Comparison of ENCODE assay signal across 1 cellular context in the genomic region with DNA sequence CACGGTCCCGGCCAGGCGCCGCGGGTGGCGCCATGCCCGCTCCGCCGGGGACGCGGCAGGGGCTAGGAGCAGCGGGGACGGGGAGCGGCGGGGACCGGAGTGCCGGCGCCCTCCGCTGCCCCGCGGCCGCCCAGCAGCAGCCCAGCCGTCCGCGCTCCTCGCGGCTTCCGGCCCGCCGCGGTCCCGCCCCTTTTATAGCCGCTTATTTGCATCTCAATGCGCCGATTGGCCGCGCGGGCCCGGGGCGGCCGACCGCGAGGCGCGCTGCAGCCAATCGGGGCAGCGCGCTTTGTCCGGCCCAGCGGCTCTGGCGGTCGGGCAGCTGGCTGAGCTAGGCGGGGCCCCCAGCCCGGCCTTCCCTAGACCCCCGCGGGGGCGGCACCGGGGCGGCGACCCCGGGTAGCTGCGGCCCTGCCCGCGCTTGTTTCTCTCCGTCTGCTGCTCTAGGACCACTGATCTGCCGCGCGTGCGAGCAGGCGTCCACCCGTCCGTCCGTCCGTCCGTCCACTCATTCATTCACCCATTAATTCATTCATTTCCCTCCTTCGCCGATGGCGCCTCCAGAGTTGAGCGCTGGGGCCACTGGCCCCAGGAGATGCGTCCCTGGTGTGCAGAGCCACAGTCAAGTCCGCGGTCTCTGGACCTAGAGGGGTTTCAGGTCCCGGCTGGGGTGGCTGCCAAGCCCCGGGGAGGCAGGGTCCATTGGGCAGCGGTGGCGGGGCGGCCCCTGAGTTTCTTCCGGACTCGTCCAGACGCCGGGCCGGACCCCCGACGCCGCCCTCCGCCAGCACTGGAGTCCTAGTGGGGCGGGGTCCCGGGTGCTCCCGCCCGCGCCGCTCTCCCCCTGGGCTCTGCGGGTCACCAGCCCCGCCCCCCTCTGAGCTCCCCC.
TF ChIP-seq lines count a peak whose summit lies in the region.

A gene with protein sequence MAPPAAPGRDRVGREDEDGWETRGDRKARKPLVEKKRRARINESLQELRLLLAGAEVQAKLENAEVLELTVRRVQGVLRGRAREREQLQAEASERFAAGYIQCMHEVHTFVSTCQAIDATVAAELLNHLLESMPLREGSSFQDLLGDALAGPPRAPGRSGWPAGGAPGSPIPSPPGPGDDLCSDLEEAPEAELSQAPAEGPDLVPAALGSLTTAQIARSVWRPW (minus strand): TSS at position 167 of the 889 bp plus-strand sequence. CDS start 133 bp downstream, at position 34.

TF ChIP-seq in WTC11, 78 proteins besides CTCF, POLR2A, EP300 and RAD21 (continued from another document):
- TF ChIP-seq, protein P1, sequence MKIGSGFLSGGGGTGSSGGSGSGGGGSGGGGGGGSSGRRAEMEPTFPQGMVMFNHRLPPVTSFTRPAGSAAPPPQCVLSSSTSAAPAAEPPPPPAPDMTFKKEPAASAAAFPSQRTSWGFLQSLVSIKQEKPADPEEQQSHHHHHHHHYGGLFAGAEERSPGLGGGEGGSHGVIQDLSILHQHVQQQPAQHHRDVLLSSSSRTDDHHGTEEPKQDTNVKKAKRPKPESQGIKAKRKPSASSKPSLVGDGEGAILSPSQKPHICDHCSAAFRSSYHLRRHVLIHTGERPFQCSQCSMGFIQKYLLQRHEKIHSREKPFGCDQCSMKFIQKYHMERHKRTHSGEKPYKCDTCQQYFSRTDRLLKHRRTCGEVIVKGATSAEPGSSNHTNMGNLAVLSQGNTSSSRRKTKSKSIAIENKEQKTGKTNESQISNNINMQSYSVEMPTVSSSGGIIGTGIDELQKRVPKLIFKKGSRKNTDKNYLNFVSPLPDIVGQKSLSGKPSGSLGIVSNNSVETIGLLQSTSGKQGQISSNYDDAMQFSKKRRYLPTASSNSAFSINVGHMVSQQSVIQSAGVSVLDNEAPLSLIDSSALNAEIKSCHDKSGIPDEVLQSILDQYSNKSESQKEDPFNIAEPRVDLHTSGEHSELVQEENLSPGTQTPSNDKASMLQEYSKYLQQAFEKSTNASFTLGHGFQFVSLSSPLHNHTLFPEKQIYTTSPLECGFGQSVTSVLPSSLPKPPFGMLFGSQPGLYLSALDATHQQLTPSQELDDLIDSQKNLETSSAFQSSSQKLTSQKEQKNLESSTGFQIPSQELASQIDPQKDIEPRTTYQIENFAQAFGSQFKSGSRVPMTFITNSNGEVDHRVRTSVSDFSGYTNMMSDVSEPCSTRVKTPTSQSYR (CRISPR knock-in tag; IDR thresholded peaks at IDR 0.05): no peak
- TF ChIP-seq, protein P2, sequence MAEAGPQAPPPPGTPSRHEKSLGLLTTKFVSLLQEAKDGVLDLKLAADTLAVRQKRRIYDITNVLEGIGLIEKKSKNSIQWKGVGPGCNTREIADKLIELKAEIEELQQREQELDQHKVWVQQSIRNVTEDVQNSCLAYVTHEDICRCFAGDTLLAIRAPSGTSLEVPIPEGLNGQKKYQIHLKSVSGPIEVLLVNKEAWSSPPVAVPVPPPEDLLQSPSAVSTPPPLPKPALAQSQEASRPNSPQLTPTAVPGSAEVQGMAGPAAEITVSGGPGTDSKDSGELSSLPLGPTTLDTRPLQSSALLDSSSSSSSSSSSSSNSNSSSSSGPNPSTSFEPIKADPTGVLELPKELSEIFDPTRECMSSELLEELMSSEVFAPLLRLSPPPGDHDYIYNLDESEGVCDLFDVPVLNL (CRISPR knock-in tag; IDR thresholded peaks at IDR 0.05; ENCODE audit: borderline replicate concordance, low read depth): no peak
- 0 out of 2 replicates have a peak, but pooled peaks have one; percentile 61 for TF ChIP-seq ZNF232 (CRISPR knock-in tag; IDR thresholded peaks at IDR 0.05)
- no peak for TF ChIP-seq ZNF263 (CRISPR knock-in tag; IDR thresholded peaks at IDR 0.05; ENCODE audit: low read depth)
- TF ChIP-seq SOX15 (CRISPR knock-in tag; IDR thresholded peaks at IDR 0.05): no peak
- 0 out of 2 replicates have a peak, but pooled peaks have one; percentile 50 for TF ChIP-seq NFE2L1 (CRISPR knock-in tag; IDR thresholded peaks at IDR 0.05)
- TF ChIP-seq, protein P3, sequence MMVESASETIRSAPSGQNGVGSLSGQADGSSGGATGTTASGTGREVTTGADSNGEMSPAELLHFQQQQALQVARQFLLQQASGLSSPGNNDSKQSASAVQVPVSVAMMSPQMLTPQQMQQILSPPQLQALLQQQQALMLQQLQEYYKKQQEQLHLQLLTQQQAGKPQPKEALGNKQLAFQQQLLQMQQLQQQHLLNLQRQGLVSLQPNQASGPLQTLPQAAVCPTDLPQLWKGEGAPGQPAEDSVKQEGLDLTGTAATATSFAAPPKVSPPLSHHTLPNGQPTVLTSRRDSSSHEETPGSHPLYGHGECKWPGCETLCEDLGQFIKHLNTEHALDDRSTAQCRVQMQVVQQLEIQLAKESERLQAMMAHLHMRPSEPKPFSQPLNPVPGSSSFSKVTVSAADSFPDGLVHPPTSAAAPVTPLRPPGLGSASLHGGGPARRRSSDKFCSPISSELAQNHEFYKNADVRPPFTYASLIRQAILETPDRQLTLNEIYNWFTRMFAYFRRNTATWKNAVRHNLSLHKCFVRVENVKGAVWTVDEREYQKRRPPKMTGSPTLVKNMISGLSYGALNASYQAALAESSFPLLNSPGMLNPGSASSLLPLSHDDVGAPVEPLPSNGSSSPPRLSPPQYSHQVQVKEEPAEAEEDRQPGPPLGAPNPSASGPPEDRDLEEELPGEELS (CRISPR knock-in tag; IDR thresholded peaks at IDR 0.05): peak; percentile 0; the same call in 1 of the 2 replicates
- TF ChIP-seq, protein P4, sequence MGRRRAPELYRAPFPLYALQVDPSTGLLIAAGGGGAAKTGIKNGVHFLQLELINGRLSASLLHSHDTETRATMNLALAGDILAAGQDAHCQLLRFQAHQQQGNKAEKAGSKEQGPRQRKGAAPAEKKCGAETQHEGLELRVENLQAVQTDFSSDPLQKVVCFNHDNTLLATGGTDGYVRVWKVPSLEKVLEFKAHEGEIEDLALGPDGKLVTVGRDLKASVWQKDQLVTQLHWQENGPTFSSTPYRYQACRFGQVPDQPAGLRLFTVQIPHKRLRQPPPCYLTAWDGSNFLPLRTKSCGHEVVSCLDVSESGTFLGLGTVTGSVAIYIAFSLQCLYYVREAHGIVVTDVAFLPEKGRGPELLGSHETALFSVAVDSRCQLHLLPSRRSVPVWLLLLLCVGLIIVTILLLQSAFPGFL (CRISPR knock-in tag; IDR thresholded peaks at IDR 0.05; ENCODE audit: borderline replicate concordance): peak; percentile 54; the same call in 1 of the 2 replicates
- TF ChIP-seq NR3C1 (CRISPR knock-in tag; conservative IDR thresholded peaks at IDR 0.05; ENCODE audit: low read depth): 0 out of 2 replicates have a peak, but pooled peaks have one; percentile 55
- TF ChIP-seq, protein P5, sequence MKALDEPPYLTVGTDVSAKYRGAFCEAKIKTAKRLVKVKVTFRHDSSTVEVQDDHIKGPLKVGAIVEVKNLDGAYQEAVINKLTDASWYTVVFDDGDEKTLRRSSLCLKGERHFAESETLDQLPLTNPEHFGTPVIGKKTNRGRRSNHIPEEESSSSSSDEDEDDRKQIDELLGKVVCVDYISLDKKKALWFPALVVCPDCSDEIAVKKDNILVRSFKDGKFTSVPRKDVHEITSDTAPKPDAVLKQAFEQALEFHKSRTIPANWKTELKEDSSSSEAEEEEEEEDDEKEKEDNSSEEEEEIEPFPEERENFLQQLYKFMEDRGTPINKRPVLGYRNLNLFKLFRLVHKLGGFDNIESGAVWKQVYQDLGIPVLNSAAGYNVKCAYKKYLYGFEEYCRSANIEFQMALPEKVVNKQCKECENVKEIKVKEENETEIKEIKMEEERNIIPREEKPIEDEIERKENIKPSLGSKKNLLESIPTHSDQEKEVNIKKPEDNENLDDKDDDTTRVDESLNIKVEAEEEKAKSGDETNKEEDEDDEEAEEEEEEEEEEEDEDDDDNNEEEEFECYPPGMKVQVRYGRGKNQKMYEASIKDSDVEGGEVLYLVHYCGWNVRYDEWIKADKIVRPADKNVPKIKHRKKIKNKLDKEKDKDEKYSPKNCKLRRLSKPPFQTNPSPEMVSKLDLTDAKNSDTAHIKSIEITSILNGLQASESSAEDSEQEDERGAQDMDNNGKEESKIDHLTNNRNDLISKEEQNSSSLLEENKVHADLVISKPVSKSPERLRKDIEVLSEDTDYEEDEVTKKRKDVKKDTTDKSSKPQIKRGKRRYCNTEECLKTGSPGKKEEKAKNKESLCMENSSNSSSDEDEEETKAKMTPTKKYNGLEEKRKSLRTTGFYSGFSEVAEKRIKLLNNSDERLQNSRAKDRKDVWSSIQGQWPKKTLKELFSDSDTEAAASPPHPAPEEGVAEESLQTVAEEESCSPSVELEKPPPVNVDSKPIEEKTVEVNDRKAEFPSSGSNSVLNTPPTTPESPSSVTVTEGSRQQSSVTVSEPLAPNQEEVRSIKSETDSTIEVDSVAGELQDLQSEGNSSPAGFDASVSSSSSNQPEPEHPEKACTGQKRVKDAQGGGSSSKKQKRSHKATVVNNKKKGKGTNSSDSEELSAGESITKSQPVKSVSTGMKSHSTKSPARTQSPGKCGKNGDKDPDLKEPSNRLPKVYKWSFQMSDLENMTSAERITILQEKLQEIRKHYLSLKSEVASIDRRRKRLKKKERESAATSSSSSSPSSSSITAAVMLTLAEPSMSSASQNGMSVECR (CRISPR knock-in tag; IDR thresholded peaks at IDR 0.05; ENCODE audit: borderline replicate concordance): 0 out of 2 replicates have a peak, but pooled peaks have one; percentile 34
- TF ChIP-seq SMAD4 (CRISPR knock-in tag; IDR thresholded peaks at IDR 0.05): no peak
- TF ChIP-seq EMX1 (CRISPR knock-in tag; IDR thresholded peaks at IDR 0.05): peak; percentile 89
- TF ChIP-seq, protein P6, sequence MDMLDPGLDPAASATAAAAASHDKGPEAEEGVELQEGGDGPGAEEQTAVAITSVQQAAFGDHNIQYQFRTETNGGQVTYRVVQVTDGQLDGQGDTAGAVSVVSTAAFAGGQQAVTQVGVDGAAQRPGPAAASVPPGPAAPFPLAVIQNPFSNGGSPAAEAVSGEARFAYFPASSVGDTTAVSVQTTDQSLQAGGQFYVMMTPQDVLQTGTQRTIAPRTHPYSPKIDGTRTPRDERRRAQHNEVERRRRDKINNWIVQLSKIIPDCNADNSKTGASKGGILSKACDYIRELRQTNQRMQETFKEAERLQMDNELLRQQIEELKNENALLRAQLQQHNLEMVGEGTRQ (CRISPR knock-in tag; IDR thresholded peaks at IDR 0.05): peak; percentile 65
- peak; percentile 69 for TF ChIP-seq ZNF423 (CRISPR knock-in tag; IDR thresholded peaks at IDR 0.05)
- no peak for TF ChIP-seq OVOL2 (CRISPR knock-in tag; IDR thresholded peaks at IDR 0.05; ENCODE audit: borderline replicate concordance)
- TF ChIP-seq NFYB (CRISPR knock-in tag; conservative IDR thresholded peaks at IDR 0.05; ENCODE audit: low read depth): peak; percentile 87
- TF ChIP-seq FOXK1 (CRISPR knock-in tag; IDR thresholded peaks at IDR 0.05): peak; percentile 3; the same call in 1 of the 2 replicates
- peak; percentile 72; the same call in 1 of the 2 replicates for TF ChIP-seq CREM (CRISPR knock-in tag; IDR thresholded peaks at IDR 0.05)
- TF ChIP-seq, protein P7, sequence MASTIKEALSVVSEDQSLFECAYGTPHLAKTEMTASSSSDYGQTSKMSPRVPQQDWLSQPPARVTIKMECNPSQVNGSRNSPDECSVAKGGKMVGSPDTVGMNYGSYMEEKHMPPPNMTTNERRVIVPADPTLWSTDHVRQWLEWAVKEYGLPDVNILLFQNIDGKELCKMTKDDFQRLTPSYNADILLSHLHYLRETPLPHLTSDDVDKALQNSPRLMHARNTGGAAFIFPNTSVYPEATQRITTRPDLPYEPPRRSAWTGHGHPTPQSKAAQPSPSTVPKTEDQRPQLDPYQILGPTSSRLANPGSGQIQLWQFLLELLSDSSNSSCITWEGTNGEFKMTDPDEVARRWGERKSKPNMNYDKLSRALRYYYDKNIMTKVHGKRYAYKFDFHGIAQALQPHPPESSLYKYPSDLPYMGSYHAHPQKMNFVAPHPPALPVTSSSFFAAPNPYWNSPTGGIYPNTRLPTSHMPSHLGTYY (CRISPR knock-in tag; IDR thresholded peaks at IDR 0.05): peak; percentile 73; the same call in 1 of the 2 replicates
- peak; percentile 71 for TF ChIP-seq FOXP1 (CRISPR knock-in tag; IDR thresholded peaks at IDR 0.05; ENCODE audit: borderline replicate concordance)
- no peak for TF ChIP-seq ATF1 (CRISPR knock-in tag; IDR thresholded peaks at IDR 0.05)
- TF ChIP-seq ZNF416 (CRISPR knock-in tag; IDR thresholded peaks at IDR 0.05): peak; percentile 94; the same call in 1 of the 2 replicates
- TF ChIP-seq, protein P8, sequence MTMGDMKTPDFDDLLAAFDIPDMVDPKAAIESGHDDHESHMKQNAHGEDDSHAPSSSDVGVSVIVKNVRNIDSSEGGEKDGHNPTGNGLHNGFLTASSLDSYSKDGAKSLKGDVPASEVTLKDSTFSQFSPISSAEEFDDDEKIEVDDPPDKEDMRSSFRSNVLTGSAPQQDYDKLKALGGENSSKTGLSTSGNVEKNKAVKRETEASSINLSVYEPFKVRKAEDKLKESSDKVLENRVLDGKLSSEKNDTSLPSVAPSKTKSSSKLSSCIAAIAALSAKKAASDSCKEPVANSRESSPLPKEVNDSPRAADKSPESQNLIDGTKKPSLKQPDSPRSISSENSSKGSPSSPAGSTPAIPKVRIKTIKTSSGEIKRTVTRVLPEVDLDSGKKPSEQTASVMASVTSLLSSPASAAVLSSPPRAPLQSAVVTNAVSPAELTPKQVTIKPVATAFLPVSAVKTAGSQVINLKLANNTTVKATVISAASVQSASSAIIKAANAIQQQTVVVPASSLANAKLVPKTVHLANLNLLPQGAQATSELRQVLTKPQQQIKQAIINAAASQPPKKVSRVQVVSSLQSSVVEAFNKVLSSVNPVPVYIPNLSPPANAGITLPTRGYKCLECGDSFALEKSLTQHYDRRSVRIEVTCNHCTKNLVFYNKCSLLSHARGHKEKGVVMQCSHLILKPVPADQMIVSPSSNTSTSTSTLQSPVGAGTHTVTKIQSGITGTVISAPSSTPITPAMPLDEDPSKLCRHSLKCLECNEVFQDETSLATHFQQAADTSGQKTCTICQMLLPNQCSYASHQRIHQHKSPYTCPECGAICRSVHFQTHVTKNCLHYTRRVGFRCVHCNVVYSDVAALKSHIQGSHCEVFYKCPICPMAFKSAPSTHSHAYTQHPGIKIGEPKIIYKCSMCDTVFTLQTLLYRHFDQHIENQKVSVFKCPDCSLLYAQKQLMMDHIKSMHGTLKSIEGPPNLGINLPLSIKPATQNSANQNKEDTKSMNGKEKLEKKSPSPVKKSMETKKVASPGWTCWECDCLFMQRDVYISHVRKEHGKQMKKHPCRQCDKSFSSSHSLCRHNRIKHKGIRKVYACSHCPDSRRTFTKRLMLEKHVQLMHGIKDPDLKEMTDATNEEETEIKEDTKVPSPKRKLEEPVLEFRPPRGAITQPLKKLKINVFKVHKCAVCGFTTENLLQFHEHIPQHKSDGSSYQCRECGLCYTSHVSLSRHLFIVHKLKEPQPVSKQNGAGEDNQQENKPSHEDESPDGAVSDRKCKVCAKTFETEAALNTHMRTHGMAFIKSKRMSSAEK (CRISPR knock-in tag; IDR thresholded peaks at IDR 0.05; ENCODE audit: borderline replicate concordance): 0 out of 2 replicates have a peak, but pooled peaks have one; percentile 43
- TF ChIP-seq SMAD3 (CRISPR knock-in tag; IDR thresholded peaks at IDR 0.05; ENCODE audit: borderline replicate concordance): no peak
- no peak for TF ChIP-seq ZNF317 (CRISPR knock-in tag; IDR thresholded peaks at IDR 0.05; ENCODE audit: borderline replicate concordance, low read depth)
- TF ChIP-seq NR2C2 (CRISPR knock-in tag; IDR thresholded peaks at IDR 0.05): no peak
TF ChIP-seq in WTC11: peak in this region for 24.
